In the genomic region with DNA sequence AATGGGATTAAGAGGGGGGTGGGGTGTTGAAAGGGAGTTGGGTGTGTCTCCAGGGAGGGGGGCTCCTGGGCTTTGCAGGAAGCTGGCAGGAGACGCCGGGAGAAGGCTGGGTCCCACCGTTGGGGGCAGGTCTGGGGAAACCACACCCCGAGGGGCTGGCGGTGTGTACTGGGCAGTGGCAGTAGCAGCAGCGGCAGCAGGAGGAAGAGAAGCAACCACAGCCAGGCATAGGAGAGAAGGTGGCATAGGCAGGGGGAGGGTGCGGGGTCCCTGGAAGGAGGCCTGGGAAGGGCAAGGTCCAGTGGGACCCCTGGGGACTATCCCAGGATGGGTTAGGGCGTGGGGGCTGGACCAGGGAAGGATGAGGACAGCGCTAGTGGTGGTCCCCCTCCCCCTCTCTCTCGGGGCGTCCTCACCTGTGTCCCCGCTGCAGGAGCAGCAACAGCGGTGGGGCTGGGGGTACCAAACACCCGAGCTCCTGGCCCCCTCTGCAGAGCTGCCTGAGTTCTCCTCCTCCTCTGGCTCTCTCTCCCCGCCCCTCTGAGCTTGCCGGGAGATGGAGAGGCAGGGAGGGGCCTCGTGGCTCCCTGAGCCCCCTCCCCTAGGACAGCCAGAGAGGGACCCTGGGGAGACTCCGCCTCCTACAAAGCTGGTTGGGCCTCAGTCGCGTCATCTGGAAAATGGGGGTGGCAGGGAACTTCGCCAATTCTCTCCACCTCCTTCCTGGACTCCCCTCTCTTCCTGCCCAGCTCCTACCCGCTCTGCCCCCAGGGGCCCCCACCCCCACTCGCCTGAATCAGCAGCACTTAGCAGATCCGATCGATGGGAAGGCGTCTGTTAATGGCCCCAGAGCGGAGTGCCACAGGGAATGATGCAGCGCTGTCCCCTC, we compare ENCODE assay signal across 8 cellular contexts. TPM values are rescaled to one million over a fixed set of nuclear protein-coding genes. Genes with fewer than 3 reads are reported as not detected.
DNase-seq lines count a peak whose midpoint lies in the region; TF ChIP-seq lines count a peak whose summit lies in the region.

A gene (minus strand): TSS at position 520 of the 889 bp plus-strand sequence. CDS start 1,573 bp downstream, outside the sequence.

- peak; percentile 63 for DNase-seq in astrocyte of the spinal cord (ENCODE audit: low read depth, low spot score)
- DNase-seq in AG08395 (ENCODE audit: low spot score), result no peak
- DNase-seq in KBM-7, result no peak
- no peak for DNase-seq in activated CD4-positive, CD25-positive, alpha-beta regulatory T cell treated with anti-CD3 and anti-CD28 coated beads, Interleukin-2, amount 50 U/mL, for 72 hours

- H3K9me3 ChIP-seq in BLaER1, result no peaks in the 10 kb centered on the region
- no peaks in the 10 kb centered on the region for H3K9me3 ChIP-seq in HUES64 (ENCODE audit: insufficient read depth, low read depth, low read length)
- H3K9me3 ChIP-seq in iPS-18c (ENCODE audit: control insufficient read depth, insufficient read depth, low read length), result peaks cover 14% of the 10 kb centered on the region

- H3K36me3 ChIP-seq in BLaER1, result peaks cover 29% of the 10 kb centered on the region
- peaks cover 23% of the 10 kb centered on the region for H3K36me3 ChIP-seq in HUES64 (ENCODE audit: insufficient read depth, low read length)

- H3K4me1 ChIP-seq in BLaER1 (peaks cover 19% of the 10 kb centered on the region), HUES64 (ENCODE audit: insufficient read depth, low read length) (no peaks in the 10 kb centered on the region)

- peaks cover 59% of the 10 kb centered on the region for H3K27me3 ChIP-seq in BLaER1
- H3K27me3 ChIP-seq in HUES64 (ENCODE audit: insufficient read depth, low read length), result no peaks in the 10 kb centered on the region

- no peak for TF ChIP-seq CTCF in astrocyte of the spinal cord (IDR thresholded peaks at IDR 0.05; ENCODE audit: low read depth, low read length)

- H3K9ac ChIP-seq in BLaER1, result no peak within 1 kb of the TSS
- H3K9ac ChIP-seq in HUES64 (ENCODE audit: low read depth, low read length), result peak within 1 kb of the TSS; percentile 65

- H3K4me3 ChIP-seq in BLaER1, result no peak within 1 kb of the TSS; the same call in 1 of the 2 replicates
- H3K4me3 ChIP-seq in HUES64 (ENCODE audit: low read length), result peak within 1 kb of the TSS; percentile 66
- peak within 1 kb of the TSS; percentile 45 for H3K4me3 ChIP-seq in astrocyte of the spinal cord (ENCODE audit: low read depth, low read length)
- H3K4me3 ChIP-seq in iPS-18c (ENCODE audit: insufficient read depth, low read depth, low read length), result peak within 1 kb of the TSS; percentile 54
- H3K4me3 ChIP-seq in skin epidermis, result peak within 1 kb of the TSS; percentile 8 to 30 (median 11)

- in situ Hi-C loops in astrocyte of the spinal cord (cut with HindIII; ENCODE audit: low sequenced_read_pairs) (no loop called here), KBM-7 (cut with MboI; ENCODE audit: low pct_unique_long_range_greater_than_20kb, low sequenced_read_pairs) (no loop called here)

- H3K27ac ChIP-seq in BLaER1 (no peak within 1 kb of the TSS), HUES64 (ENCODE audit: low read depth, low read length) (peak within 1 kb of the TSS; percentile 35; the same call in 1 of the 2 replicates), skin epidermis (peak within 1 kb of the TSS in 6 of 21 experiments; percentile 5 to 49 (median 29))

- H4K20me1 ChIP-seq in BLaER1, result peaks cover 27% of the 10 kb centered on the region; the same call in 1 of the 2 replicates

- peak within 1 kb of the TSS; percentile 65 for H3K4me2 ChIP-seq in BLaER1

- WGBS in HUES64, result 4% methylated on average over 20 of the region's 28 CpGs

RNA-seq across cellular contexts. Expression of the gene that starts here (rescaled TPM):
- 3.6 TPM for polyA plus RNA-seq in HUES64 (2013, experiment 1 of 2)
- 2.5 TPM for polyA plus RNA-seq in HUES64 (2013, experiment 2 of 2)
